ENCODE assay signal across 1 cellular context in the genomic region with DNA sequence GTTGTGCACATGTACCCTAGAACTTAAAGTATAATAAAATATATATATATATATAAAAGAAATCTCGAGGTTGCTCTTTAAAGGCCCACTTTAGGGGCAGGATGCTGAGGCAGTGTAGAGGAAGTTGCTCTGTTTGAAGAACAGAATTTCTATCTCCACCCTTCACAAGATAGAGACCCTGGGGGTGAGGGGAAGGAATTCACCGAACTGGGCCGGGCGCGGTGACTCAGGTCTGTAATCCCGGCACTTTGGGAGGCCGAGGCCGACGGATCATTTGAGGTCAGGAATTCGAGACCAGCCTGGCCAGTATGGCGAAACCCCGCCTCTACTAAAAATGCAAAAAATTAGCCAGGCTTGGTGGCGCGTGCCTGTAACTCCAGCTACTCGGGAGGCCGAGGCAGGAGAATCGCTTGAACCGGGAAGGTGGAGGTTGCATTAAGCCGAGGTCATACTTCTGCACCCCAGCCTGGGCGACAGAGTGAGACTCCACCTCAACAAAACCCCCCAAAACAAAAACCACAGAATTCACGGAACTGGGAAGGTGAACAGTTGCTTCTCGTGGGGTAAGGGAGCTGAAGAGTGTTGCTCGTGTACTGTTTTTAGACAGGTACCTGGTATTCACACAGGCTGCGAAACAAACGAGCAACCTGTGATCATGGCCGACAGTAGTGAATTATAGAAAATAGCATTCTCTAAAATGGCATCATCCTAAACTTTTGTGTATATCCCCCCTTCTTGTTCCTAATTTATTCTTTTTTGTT.
TF ChIP-seq lines count a peak whose summit lies in the region.

No MANE protein-coding gene starts in this region.

TF ChIP-seq in H1, 55 proteins besides CTCF, POLR2A, EP300 and RAD21 (continued from another document):
- TF ChIP-seq, protein P1, sequence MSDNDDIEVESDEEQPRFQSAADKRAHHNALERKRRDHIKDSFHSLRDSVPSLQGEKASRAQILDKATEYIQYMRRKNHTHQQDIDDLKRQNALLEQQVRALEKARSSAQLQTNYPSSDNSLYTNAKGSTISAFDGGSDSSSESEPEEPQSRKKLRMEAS (IDR thresholded peaks at IDR 0.05), result no peak
- no peak for TF ChIP-seq FOSL1 (IDR thresholded peaks at IDR 0.05; ENCODE audit: insufficient read depth, low read depth, low read length)
- TF ChIP-seq, protein P2, sequence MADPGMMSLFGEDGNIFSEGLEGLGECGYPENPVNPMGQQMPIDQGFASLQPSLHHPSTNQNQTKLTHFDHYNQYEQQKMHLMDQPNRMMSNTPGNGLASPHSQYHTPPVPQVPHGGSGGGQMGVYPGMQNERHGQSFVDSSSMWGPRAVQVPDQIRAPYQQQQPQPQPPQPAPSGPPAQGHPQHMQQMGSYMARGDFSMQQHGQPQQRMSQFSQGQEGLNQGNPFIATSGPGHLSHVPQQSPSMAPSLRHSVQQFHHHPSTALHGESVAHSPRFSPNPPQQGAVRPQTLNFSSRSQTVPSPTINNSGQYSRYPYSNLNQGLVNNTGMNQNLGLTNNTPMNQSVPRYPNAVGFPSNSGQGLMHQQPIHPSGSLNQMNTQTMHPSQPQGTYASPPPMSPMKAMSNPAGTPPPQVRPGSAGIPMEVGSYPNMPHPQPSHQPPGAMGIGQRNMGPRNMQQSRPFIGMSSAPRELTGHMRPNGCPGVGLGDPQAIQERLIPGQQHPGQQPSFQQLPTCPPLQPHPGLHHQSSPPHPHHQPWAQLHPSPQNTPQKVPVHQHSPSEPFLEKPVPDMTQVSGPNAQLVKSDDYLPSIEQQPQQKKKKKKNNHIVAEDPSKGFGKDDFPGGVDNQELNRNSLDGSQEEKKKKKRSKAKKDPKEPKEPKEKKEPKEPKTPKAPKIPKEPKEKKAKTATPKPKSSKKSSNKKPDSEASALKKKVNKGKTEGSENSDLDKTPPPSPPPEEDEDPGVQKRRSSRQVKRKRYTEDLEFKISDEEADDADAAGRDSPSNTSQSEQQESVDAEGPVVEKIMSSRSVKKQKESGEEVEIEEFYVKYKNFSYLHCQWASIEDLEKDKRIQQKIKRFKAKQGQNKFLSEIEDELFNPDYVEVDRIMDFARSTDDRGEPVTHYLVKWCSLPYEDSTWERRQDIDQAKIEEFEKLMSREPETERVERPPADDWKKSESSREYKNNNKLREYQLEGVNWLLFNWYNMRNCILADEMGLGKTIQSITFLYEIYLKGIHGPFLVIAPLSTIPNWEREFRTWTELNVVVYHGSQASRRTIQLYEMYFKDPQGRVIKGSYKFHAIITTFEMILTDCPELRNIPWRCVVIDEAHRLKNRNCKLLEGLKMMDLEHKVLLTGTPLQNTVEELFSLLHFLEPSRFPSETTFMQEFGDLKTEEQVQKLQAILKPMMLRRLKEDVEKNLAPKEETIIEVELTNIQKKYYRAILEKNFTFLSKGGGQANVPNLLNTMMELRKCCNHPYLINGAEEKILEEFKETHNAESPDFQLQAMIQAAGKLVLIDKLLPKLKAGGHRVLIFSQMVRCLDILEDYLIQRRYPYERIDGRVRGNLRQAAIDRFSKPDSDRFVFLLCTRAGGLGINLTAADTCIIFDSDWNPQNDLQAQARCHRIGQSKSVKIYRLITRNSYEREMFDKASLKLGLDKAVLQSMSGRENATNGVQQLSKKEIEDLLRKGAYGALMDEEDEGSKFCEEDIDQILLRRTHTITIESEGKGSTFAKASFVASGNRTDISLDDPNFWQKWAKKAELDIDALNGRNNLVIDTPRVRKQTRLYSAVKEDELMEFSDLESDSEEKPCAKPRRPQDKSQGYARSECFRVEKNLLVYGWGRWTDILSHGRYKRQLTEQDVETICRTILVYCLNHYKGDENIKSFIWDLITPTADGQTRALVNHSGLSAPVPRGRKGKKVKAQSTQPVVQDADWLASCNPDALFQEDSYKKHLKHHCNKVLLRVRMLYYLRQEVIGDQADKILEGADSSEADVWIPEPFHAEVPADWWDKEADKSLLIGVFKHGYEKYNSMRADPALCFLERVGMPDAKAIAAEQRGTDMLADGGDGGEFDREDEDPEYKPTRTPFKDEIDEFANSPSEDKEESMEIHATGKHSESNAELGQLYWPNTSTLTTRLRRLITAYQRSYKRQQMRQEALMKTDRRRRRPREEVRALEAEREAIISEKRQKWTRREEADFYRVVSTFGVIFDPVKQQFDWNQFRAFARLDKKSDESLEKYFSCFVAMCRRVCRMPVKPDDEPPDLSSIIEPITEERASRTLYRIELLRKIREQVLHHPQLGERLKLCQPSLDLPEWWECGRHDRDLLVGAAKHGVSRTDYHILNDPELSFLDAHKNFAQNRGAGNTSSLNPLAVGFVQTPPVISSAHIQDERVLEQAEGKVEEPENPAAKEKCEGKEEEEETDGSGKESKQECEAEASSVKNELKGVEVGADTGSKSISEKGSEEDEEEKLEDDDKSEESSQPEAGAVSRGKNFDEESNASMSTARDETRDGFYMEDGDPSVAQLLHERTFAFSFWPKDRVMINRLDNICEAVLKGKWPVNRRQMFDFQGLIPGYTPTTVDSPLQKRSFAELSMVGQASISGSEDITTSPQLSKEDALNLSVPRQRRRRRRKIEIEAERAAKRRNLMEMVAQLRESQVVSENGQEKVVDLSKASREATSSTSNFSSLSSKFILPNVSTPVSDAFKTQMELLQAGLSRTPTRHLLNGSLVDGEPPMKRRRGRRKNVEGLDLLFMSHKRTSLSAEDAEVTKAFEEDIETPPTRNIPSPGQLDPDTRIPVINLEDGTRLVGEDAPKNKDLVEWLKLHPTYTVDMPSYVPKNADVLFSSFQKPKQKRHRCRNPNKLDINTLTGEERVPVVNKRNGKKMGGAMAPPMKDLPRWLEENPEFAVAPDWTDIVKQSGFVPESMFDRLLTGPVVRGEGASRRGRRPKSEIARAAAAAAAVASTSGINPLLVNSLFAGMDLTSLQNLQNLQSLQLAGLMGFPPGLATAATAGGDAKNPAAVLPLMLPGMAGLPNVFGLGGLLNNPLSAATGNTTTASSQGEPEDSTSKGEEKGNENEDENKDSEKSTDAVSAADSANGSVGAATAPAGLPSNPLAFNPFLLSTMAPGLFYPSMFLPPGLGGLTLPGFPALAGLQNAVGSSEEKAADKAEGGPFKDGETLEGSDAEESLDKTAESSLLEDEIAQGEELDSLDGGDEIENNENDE (IDR thresholded peaks at IDR 0.05; ENCODE audit: insufficient replicate concordance, low read length), result no peak
- TF ChIP-seq CTBP2 (IDR thresholded peaks at IDR 0.05; ENCODE audit: borderline replicate concordance, insufficient read depth, insufficient read length, low read length), result no peak
- no peak for TF ChIP-seq JUND (IDR thresholded peaks at IDR 0.05; ENCODE audit: low read length)
- TF ChIP-seq SP2 (IDR thresholded peaks at IDR 0.05; ENCODE audit: low read length), result no peak
- no peak for TF ChIP-seq CHD2 (IDR thresholded peaks at IDR 0.05; ENCODE audit: low read length)
- TF ChIP-seq TEAD4 (IDR thresholded peaks at IDR 0.05; ENCODE audit: low read depth, low read length), result no peak
- TF ChIP-seq SIRT6 (IDR thresholded peaks at IDR 0.05; ENCODE audit: low read length), result no peak
- TF ChIP-seq BCL11A (IDR thresholded peaks at IDR 0.05; ENCODE audit: low read depth in 2 of 2, low read length in 2 of 2), result no peak
- no peak for TF ChIP-seq NRF1 (IDR thresholded peaks at IDR 0.05; ENCODE audit: low read depth, low read length)
- TF ChIP-seq RXRA (IDR thresholded peaks at IDR 0.05; ENCODE audit: insufficient read depth, low read depth, low read length), result no peak
- no peak for TF ChIP-seq POLR2AphosphoS5 (IDR thresholded peaks at IDR 0.05; ENCODE audit: low read depth, low read length)
- TF ChIP-seq RFX5 (IDR thresholded peaks at IDR 0.05; ENCODE audit: borderline replicate concordance, low read depth, low read length), result no peak
- no peak for TF ChIP-seq BACH1 (IDR thresholded peaks at IDR 0.05; ENCODE audit: low read length)
